ENCODE assay signal across 21 cellular contexts in the genomic region with DNA sequence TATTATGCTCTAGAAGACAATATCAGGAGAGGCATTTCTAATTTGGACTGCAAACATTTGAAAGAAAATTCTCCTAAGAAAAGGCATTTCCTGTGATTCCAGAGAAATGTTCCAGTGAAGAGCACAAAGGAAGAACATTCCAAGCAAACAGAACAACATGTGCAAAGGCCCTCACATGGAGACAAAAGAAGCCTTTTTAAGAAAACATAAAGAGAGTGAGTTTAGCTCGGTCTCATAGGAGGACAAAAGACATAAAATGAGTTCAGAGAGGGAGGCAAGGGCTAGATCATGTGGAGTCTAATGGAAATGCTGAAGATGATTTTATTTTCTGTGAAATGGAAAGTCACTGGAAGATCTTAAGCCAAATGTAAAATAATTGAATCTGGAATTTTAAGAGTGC.
DNase-seq lines count a peak whose midpoint lies in the region; ATAC-seq and TF ChIP-seq lines count a peak whose summit lies in the region.
"Had no signal": no experiment of that assay in that cellular context is flagged by ENCODE, and none has a peak within 500 bp of the region (broad histone marks: within the 10 kb centered on the region; RNA-seq: fewer than 3 reads in every experiment).

No MANE protein-coding gene starts in this region.

- no TSS peak for BruUV-seq in IMR-90 (replicated peaks; lab: Mats Ljungman, UMichigan)

- no peaks in the 10 kb centered on the region for H3K79me2 ChIP-seq in ACC112 (ENCODE audit: control insufficient read depth, insufficient read depth, low read length, unreplicated experiment)

- no CpG with 5 or more reads among the region's 1 CpG for WGBS in IMR-90 (ENCODE audit: extremely low coverage in 2 of 2, insufficient read length in 1 of 2), 2 experiments
- WGBS in mesodermal cell (ENCODE audit: insufficient coverage in 2 of 2), 2 experiments, result 62 to 88% methylated on average over 1 of the region's 1 CpG
- 70 to 75% methylated on average over 1 of the region's 1 CpG for WGBS in body of pancreas, 2 donors
- 67 to 80% (median 76%) methylated on average over 1 of the region's 1 CpG for WGBS in adrenal gland, 4 donors

- in situ Hi-C loops in IMR-90 (cut with MboI; ENCODE audit: low sequenced_read_pairs) (loop anchor here (5.0 to 25.0 kb wide), 2 partner anchors 548 to 688 kb away; no protein-coding TSS in a partner anchor), brain microvascular endothelial cell (cut with HindIII; ENCODE audit: low pct_ligation_motif_present, low sequenced_read_pairs) (no loop called here)

- H2AFZ ChIP-seq in ACC112 (ENCODE audit: low read length, unreplicated experiment) (no peak overlapping the region), IMR-90 (replicated peaks; ENCODE audit: low read length, poor library complexity) (no peak overlapping the region)

- no peaks in the 10 kb centered on the region for H3K36me3 ChIP-seq in ACC112 (ENCODE audit: insufficient read depth, low read length)
- H3K36me3 ChIP-seq in IMR-90 (ENCODE audit: control insufficient read depth, insufficient read depth, low read length), result no peaks in the 10 kb centered on the region
- H3K36me3 ChIP-seq in brain microvascular endothelial cell (replicated peaks), result no peaks in the 10 kb centered on the region
- H3K36me3 ChIP-seq in mesodermal cell (ENCODE audit: control insufficient read depth, insufficient read depth, low read length), result no peaks in the 10 kb centered on the region
- no peaks in the 10 kb centered on the region for H3K36me3 ChIP-seq in body of pancreas (replicated peaks in 1 of 2; ENCODE audit: insufficient read depth in 1 of 2, low read depth in 2 of 2)
- no peaks in the 10 kb centered on the region for H3K36me3 ChIP-seq in adrenal gland (replicated peaks in 1 of 2)

- peak overlapping the region; percentile 37 for H2BK5ac ChIP-seq in IMR-90 (ENCODE audit: low read depth, low read length, poor library complexity, severe bottlenecking)

- H3K9ac ChIP-seq in IMR-90 (ENCODE audit: low read depth, low read length), result no peak overlapping the region; the same call in 1 of the 2 replicates

- ATAC-seq in IMR-90 (ENCODE audit: low read depth) (no peak), body of pancreas (no peak), HG03439 (IDR thresholded peaks at IDR 0.05; ENCODE audit: unreplicated experiment) (no peak)

- H4K5ac ChIP-seq in IMR-90 (ENCODE audit: low read depth, low read length), result peak overlapping the region; percentile 77; the same call in 1 of the 2 replicates

- no peak for TF ChIP-seq POLR2A in IMR-90 (IDR thresholded peaks at IDR 0.05; ENCODE audit: low read depth, low read length)
- no peak for TF ChIP-seq POLR2A in body of pancreas (IDR thresholded peaks at IDR 0.05)
- TF ChIP-seq POLR2A in adrenal gland (IDR thresholded peaks at IDR 0.05), result no peak

- intact Hi-C loops in IMR-90 (cut with micrococcal nuclease) (loop anchor here (5.0 kb wide), 3 partner anchors 193 to 688 kb away; no protein-coding TSS in a partner anchor), body of pancreas (cut with DNase I) (loop anchor here (10.0 kb wide), 1 partner anchor 685 kb away; no protein-coding TSS in a partner anchor), adrenal gland (cut with DNase I) (loop anchor here in 1 of 2 donors (10.0 kb wide), 2 partner anchors 535 to 565 kb away; no protein-coding TSS in a partner anchor)

- peak overlapping the region; percentile 69 for H2BK120ac ChIP-seq in IMR-90 (ENCODE audit: low read depth, low read length)

- peak overlapping the region; percentile 6 to 16; a peak in 2 of 4 replicates for H4K8ac ChIP-seq in IMR-90 (ENCODE audit: low read depth in 2 of 2, low read length in 2 of 2)

- H3K4ac ChIP-seq in IMR-90 (ENCODE audit: low read depth, low read length), result peak overlapping the region; percentile 63; the same call in 1 of the 2 replicates

- H3K27ac ChIP-seq in ACC112 (ENCODE audit: low read depth, low read length) (peak overlapping the region; percentile 22; the same call in 1 of the 2 replicates), IMR-90 (ENCODE audit: insufficient read depth, low read length) (no peak overlapping the region), brain microvascular endothelial cell (peak overlapping the region; percentile 24), mesodermal cell (ENCODE audit: low read depth, low read length, severe bottlenecking) (peak overlapping the region; percentile 23), body of pancreas (no peak overlapping the region), adrenal gland (no peak overlapping the region)

- H3K56ac ChIP-seq in IMR-90 (ENCODE audit: extremely low read depth, insufficient read depth, low read length), result 0 out of 2 replicates have a peak overlapping the region, but pooled peaks have one; percentile 30

- CTCF ChIA-PET in IMR-90 (lab: Yijun Ruan, JAX), result interaction anchor here (0.6 kb wide), 1 partner anchor 884 kb away, joined by 10 read pairs; no protein-coding TSS in a partner anchor

- H2BK15ac ChIP-seq in IMR-90 (ENCODE audit: low read depth, low read length), result peak overlapping the region; percentile 9; the same call in 1 of the 3 replicates

- TF ChIP-seq CTCF in IMR-90 (conservative IDR thresholded peaks at IDR 0.05; ENCODE audit: low read depth, low read length) (no peak), brain microvascular endothelial cell (IDR thresholded peaks at IDR 0.05; ENCODE audit: low read depth, low read length, missing control alignments) (no peak), body of pancreas (IDR thresholded peaks at IDR 0.05) (no peak), adrenal gland (IDR thresholded peaks at IDR 0.05) (no peak)

- H3K9me3 ChIP-seq in IMR-90 (ENCODE audit: control insufficient read depth, insufficient read depth, low read length), result no peaks in the 10 kb centered on the region
- no peaks in the 10 kb centered on the region for H3K9me3 ChIP-seq in mesodermal cell (ENCODE audit: control insufficient read depth, low read length)
- H3K9me3 ChIP-seq in body of pancreas, result no peaks in the 10 kb centered on the region
- no peaks in the 10 kb centered on the region for H3K9me3 ChIP-seq in adrenal gland (replicated peaks in 1 of 3)
- H3K9me3 ChIP-seq: BE2C had no signal

- H4K91ac ChIP-seq in IMR-90 (ENCODE audit: insufficient read depth, low read depth, low read length), result peak overlapping the region; percentile 30

- H3K18ac ChIP-seq in IMR-90 (ENCODE audit: low read depth, low read length), result peak overlapping the region; percentile 85; the same call in 1 of the 2 replicates

- H2AK9ac ChIP-seq in IMR-90 (replicated peaks; ENCODE audit: low read depth, low read length, poor library complexity), result no peak overlapping the region

- H3K4me1 ChIP-seq in ACC112 (ENCODE audit: control insufficient read depth, insufficient read depth, low read length, unreplicated experiment) (peaks cover 56% of the 10 kb centered on the region), IMR-90 (ENCODE audit: control insufficient read depth, insufficient read depth, low read length) (peaks cover 8% of the 10 kb centered on the region), mesodermal cell (ENCODE audit: control insufficient read depth, insufficient read depth, low read length, poor library complexity, severe bottlenecking) (peaks cover 6% of the 10 kb centered on the region), body of pancreas (no peaks in the 10 kb centered on the region), adrenal gland (replicated peaks in 1 of 2) (peaks cover 0 to 15% of the 10 kb centered on the region in 2 donors)

- 0 out of 4 replicates have a peak, but pooled peaks cover 0 to 4% of the 10 kb centered on the region in 2 experiments for H3K79me1 ChIP-seq in IMR-90 (ENCODE audit: low read depth in 1 of 2, low read length in 2 of 2)

- H3K4me2 ChIP-seq in IMR-90 (ENCODE audit: low read depth, low read length), result no peak overlapping the region; the same call in 1 of the 2 replicates

- H3K27me3 ChIP-seq in ACC112 (ENCODE audit: insufficient read depth, low read length), result no peaks in the 10 kb centered on the region
- H3K27me3 ChIP-seq in IMR-90 (ENCODE audit: control insufficient read depth, insufficient read depth, low read length), result no peaks in the 10 kb centered on the region
- no peaks in the 10 kb centered on the region for H3K27me3 ChIP-seq in brain microvascular endothelial cell (replicated peaks)
- H3K27me3 ChIP-seq in body of pancreas, result no peaks in the 10 kb centered on the region
- H3K27me3 ChIP-seq in adrenal gland, result no peaks in the 10 kb centered on the region
- H3K27me3 ChIP-seq: BE2C had no signal

- DNase-seq in IMR-90 (no peak), brain microvascular endothelial cell (no peak), midbrain (lab: John Stamatoyannopoulos, UW) (no peak), body of pancreas (no peak), adrenal gland (no peak)
- DNase-seq: BE2C; CD4-positive, CD25-positive, alpha-beta regulatory T cell; COR-L47; DMS 273 treated with DMSO at 0.1 percent for 48 hours; DND-41; GDM1; HCEC 1CT; KBM-7; MV-4-11; NCI-H1694 treated with DMSO at 0.1 percent for 48 hours; NCI-H510A; NCI-H82; SHP77 treated with DMSO at 0.1 percent for 48 hours had no signal

- peak overlapping the region; percentile 75 for H3K14ac ChIP-seq in IMR-90 (replicated peaks; ENCODE audit: low read depth, low read length)

- H3K9me1 ChIP-seq in IMR-90 (ENCODE audit: insufficient read depth, low read length), result peaks cover 2% of the 10 kb centered on the region; the same call in 1 of the 2 replicates

- dilution Hi-C loops in IMR-90 (cut with HindIII; ENCODE audit: low sequenced_read_pairs, unreplicated experiment), result no loop called here

- no peak overlapping the region for H2AK5ac ChIP-seq in IMR-90 (ENCODE audit: low read depth, low read length)

- H3K23ac ChIP-seq in IMR-90 (ENCODE audit: low read depth, low read length), result peak overlapping the region; percentile 10; the same call in 1 of the 2 replicates

- peak overlapping the region; percentile 63; the same call in 1 of the 2 replicates for H2BK20ac ChIP-seq in IMR-90 (ENCODE audit: low read depth, low read length)

- H3K4me3 ChIP-seq in ACC112 (ENCODE audit: low read depth, low read length) (no peak overlapping the region), IMR-90 (ENCODE audit: insufficient read depth, low read depth, low read length) (no peak overlapping the region), brain microvascular endothelial cell (ENCODE audit: low read depth, low read length) (no peak overlapping the region), mesodermal cell (ENCODE audit: extremely low read depth, insufficient read depth, low read length, poor library complexity, severe bottlenecking) (no peak overlapping the region), body of pancreas (no peak overlapping the region), adrenal gland (no peak overlapping the region)

- no peaks in the 10 kb centered on the region for H4K20me1 ChIP-seq in IMR-90 (ENCODE audit: insufficient read depth, low read length)

- no peak for TF ChIP-seq RAD21 in IMR-90 (IDR thresholded peaks at IDR 0.05; ENCODE audit: low read length)

- POLR2A ChIA-PET in IMR-90 (lab: Charles Lee; ENCODE audit: unreplicated experiment), result no interaction called here

TF ChIP-seq in IMR-90, 13 proteins besides CTCF, POLR2A, EP300 and RAD21 (continues in another document):
- no peak for TF ChIP-seq CEBPB (IDR thresholded peaks at IDR 0.05; ENCODE audit: low read depth, low read length)
- TF ChIP-seq RCOR1 (IDR thresholded peaks at IDR 0.05; ENCODE audit: insufficient replicate concordance, low read length), result no peak

Comparison
In these comparisons a context has a peak if more than half of its experiments do, and no peak if none do; other contexts are left out.
1. H3K27ac ChIP-seq: peak in ACC112 (single experiment), brain microvascular endothelial cell (single experiment) and mesodermal cell (single experiment); none in IMR-90 (single experiment), body of pancreas (0 of 4) and adrenal gland (0 of 5).